8 cellular contexts compared by ENCODE assay signal in genomic region chr4:77586953-77587383, GRCh38. TPM values are rescaled to one million over a fixed set of nuclear protein-coding genes. Genes with fewer than 3 reads are reported as not detected.
DNase-seq lines count a peak whose midpoint lies in the region; ATAC-seq and TF ChIP-seq lines count a peak whose summit lies in the region.

No MANE protein-coding gene starts in this region.

- TF ChIP-seq CTCF in fibroblast of pulmonary artery (IDR thresholded peaks at IDR 0.05; ENCODE audit: low read length, missing control alignments), result no peak

- POLR2A ChIA-PET in T-cell (lab: Charles Lee), result no interaction called here

- H3K4me1 Mint-ChIP-seq in T-cell, result peaks cover 13 to 19% (median 13%) of the 10 kb centered on the region in 3 donors

- ATAC-seq in HG03045 (IDR thresholded peaks at IDR 0.05; ENCODE audit: unreplicated experiment) (peak; percentile 97), T-cell (replicated peaks in 1 of 4) (peak; percentile 66 to 91 (median 78)), sciatic nerve (no peak)

- H3K27me3 Mint-ChIP-seq in T-cell, result peaks cover 10 to 12% of the 10 kb centered on the region in 2 donors

- CTCF ChIA-PET in T-cell (lab: Charles Lee), result interaction anchor here in 1 of 2 donors (1.2 kb wide), 1 partner anchor 14 kb away, joined by 3 read pairs; no protein-coding TSS in a partner anchor

- no peaks in the 10 kb centered on the region for H3K9me3 Mint-ChIP-seq in T-cell

- DNase-seq in NCI-H510A treated with DMSO at 0.1 percent for 48 hours (lab: John Stamatoyannopoulos, UW) (peak; percentile 6), NCI-H510A (lab: John Stamatoyannopoulos, UW) (no peak), T-cell (peak in 23 of 34 experiments; percentile 2 to 42 (median 19)), fibroblast of pulmonary artery (ENCODE audit: low read depth) (peak; percentile 49), sciatic nerve (ENCODE audit: low spot score) (no peak), COLO668 (lab: John Stamatoyannopoulos, UW; ENCODE audit: unreplicated experiment) (no peak), ecto neural progenitor cell (ENCODE audit: low spot score) (no peak)

- peak overlapping the region in 1 of 3 donors; percentile 3 for H3K4me3 Mint-ChIP-seq in T-cell

- H3K4me3 ChIP-seq in fibroblast of pulmonary artery (replicated peaks; ENCODE audit: low read depth, low read length), result no peak overlapping the region

- intact Hi-C loops in sciatic nerve (cut with DNase I), result no loop called here

- no peaks in the 10 kb centered on the region for H3K36me3 Mint-ChIP-seq in T-cell

- peak overlapping the region; percentile 53 to 64 for H3K27ac Mint-ChIP-seq in T-cell

RNA-seq across cellular contexts. Expression of gene CXCL13, which starts 18.7 kb away (rescaled TPM):
- total RNA-seq in T-cell, result under 1 TPM in 1 of 5 donors, not detected in 4; 0.30 TPM
- not detected for total RNA-seq in sciatic nerve

Comparison
In these comparisons a context has a peak if more than half of its experiments do, and no peak if none do; other contexts are left out.
1. DNase-seq: peak in NCI-H510A treated with DMSO at 0.1 percent for 48 hours (single experiment), T-cell (23 of 34) and fibroblast of pulmonary artery (single experiment); none in NCI-H510A (single experiment), sciatic nerve (single experiment), COLO668 (single experiment) and ecto neural progenitor cell (single experiment).